In the genomic region with DNA sequence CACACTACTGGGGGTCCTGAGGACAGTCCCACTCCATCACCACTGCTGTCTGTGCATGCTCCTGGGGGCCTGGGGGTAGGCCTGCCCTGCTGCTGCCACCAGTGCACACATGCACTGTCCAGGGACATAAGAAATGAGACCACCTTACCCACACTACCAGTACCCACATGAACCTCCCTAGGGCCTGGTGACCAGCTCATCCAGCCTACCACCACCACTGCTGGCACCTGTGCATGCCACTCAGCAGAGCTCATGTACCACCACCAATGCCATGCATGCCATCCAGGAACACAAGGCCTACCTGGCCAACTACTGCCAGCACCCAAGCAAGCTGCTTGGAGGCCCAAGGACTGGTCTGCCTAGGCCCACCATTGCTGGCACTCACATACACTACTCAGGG, we compare ENCODE assay signal across 30 cellular contexts.
"Had no signal": no experiment of that assay in that cellular context is flagged by ENCODE, and none has a peak within 500 bp of the region (broad histone marks: within the 10 kb centered on the region; RNA-seq: fewer than 3 reads in every experiment).

No MANE protein-coding gene starts in this region.

- H3K9me3 ChIP-seq: adrenal gland had no signal

- H3K27ac ChIP-seq: adrenal gland, KMS-11, Peyer's patch, VCaP had no signal

- H3K36me3 ChIP-seq: adrenal gland, Peyer's patch had no signal

- H3K9ac ChIP-seq: KMS-11 had no signal

- ATAC-seq: activated CD8-positive, alpha-beta T cell treated with anti-CD3 and anti-CD28 coated beads for 36 hours; activated naive CD4-positive, alpha-beta T cell treated with anti-CD3 and anti-CD28 coated beads, Interleukin-2, amount 50 U/mL, for 72 hours; activated T-cell treated with anti-CD3 and anti-CD28 coated beads, Interleukin-2, amount 50 U/mL, for 4 hours; SK-N-SH treated with all-trans-retinoic acid at 6 μM for 48 hours had no signal

- H3K4me2 ChIP-seq: KMS-11 had no signal

- H3K4me1 ChIP-seq: adrenal gland, Peyer's patch had no signal

- DNase-seq: activated B cell treated with CpG ODN at 0.5 μM for 24 hours; activated CD4-positive, alpha-beta T cell treated with anti-CD3 and anti-CD28 coated beads for 4 hours; activated CD4-positive, CD25-positive, alpha-beta regulatory T cell treated with anti-CD3 and anti-CD28 coated beads, Interleukin-2, amount 50 U/mL, for 72 hours; activated CD8-positive, alpha-beta T cell treated with anti-CD3 and anti-CD28 coated beads for 36 hours; activated gamma-delta T cell treated with Interleukin-2 at 50 U/mL for 16 hours; activated naive CD4-positive, alpha-beta T cell treated with anti-CD3 and anti-CD28 coated beads for 36 hours; activated T-cell treated with anti-CD3 and anti-CD28 coated beads, Interleukin-2, amount 50 U/mL, for 4 hours; adrenal gland; caudate nucleus; MM.1S; MV-4-11; NCI-H1092; NCI-H1436 treated with DMSO at 0.1 percent for 48 hours; NCI-H1694 treated with DMSO at 0.1 percent for 48 hours; NCI-H2029; NCI-H510A; NCI-H526; NCI-H748 treated with DMSO at 0.1 percent for 48 hours; NK-92 treated with Interleukin-12 subunit alpha and Interleukin-12 subunit beta, amount 100 ng/mL, for 24 hours; PC-3; Peyer's patch; RPMI8226; SIG-M5; T-helper 1 cell; T-helper 2 cell; T-helper 9 cell had no signal

- H3K4me3 ChIP-seq: adrenal gland, Peyer's patch had no signal

- H3K27me3 ChIP-seq: adrenal gland, Peyer's patch had no signal
